ENCODE assay signal across 13 cellular contexts in the genomic region with DNA sequence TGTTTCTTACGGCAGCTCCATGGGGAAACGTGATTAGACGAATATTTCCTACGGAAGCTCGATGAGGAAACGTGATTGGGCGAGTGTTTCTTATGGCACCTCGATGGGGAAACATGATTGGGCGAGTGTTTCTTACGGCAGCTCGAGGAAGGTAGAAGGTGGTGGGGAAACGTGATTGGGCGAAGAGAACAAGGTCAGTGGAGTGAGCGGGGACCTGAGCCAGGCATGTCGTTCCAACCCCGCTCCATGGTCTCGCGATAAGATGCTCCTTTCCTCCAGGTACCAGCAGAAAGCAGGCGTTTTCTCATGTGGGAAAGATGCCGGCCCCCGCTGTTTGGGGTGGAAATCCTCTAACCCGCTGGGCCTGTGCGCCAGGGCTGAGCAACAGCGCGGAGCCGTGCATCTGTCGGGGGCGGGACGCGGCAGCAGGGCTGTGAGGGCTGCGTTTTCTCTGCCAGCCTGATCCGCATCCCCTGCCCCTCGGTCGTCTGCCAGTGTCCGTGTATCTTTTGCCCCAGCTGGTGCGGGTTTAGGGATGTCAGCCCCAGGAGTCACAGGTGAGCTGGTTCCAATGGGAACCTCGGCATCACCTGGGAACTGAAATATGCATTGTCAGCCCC. TPM values are rescaled to one million over a fixed set of nuclear protein-coding genes. Genes with fewer than 3 reads are reported as not detected.
"Had no signal": no experiment of that assay in that cellular context is flagged by ENCODE, and none has a peak within 500 bp of the region (broad histone marks: within the 10 kb centered on the region; RNA-seq: fewer than 3 reads in every experiment).

No MANE protein-coding gene starts in this region.

- H3K27ac ChIP-seq: colonic mucosa, heart left ventricle, left lung, right lobe of liver, VCaP had no signal

- H3K27me3 ChIP-seq: colonic mucosa, right lobe of liver had no signal

- H3K4me1 ChIP-seq: left lung, right lobe of liver had no signal

- DNase-seq: activated CD4-positive, alpha-beta T cell treated with anti-CD3 and anti-CD28 coated beads for 4 hours; activated CD8-positive, alpha-beta memory T cell treated with anti-CD3 and anti-CD28 coated beads, Interleukin-2, amount 50 U/mL, for 4 hours; activated CD8-positive, alpha-beta T cell treated with anti-CD3 and anti-CD28 coated beads for 36 hours; activated naive CD8-positive, alpha-beta T cell treated with anti-CD3 and anti-CD28 coated beads, Interleukin-2, amount 50 U/mL, for 24 hours; colonic mucosa; foreskin melanocyte; heart left ventricle; left lung; right lobe of liver; stimulated activated CD4-positive, alpha-beta T cell treated with anti-CD3 and anti-CD28 coated beads, Interleukin-4, amount 100 ng/mL, for 1 hour; stimulated activated naive CD8-positive, alpha-beta T cell treated with anti-CD3 and anti-CD28 coated beads, Interleukin-15, amount 100 ng/mL, for 72 hours; T-helper 1 cell had no signal

- H3K36me3 ChIP-seq: colonic mucosa, left lung, right lobe of liver had no signal

- ATAC-seq: activated CD8-positive, alpha-beta T cell treated with anti-CD3 and anti-CD28 coated beads for 36 hours; activated naive CD8-positive, alpha-beta T cell treated with anti-CD3 and anti-CD28 coated beads, Interleukin-2, amount 50 U/mL, for 24 hours; left lung; stimulated activated naive CD8-positive, alpha-beta T cell treated with anti-CD3 and anti-CD28 coated beads, Interleukin-15, amount 100 ng/mL, for 72 hours had no signal

- H3K9me3 ChIP-seq: colonic mucosa, left lung, right lobe of liver had no signal

- H3K4me3 ChIP-seq: colonic mucosa, left lung, right lobe of liver had no signal

RNA-seq across cellular contexts. Expression of a gene that starts 25.6 kb away (rescaled TPM):
- total RNA-seq: activated CD8-positive, alpha-beta T cell treated with anti-CD3 and anti-CD28 coated beads for 36 hours had no signal
